8 cellular contexts compared by ENCODE assay signal in genomic region chr18:59898609-59899297, GRCh38. TPM values are rescaled to one million over a fixed set of nuclear protein-coding genes. Genes with fewer than 3 reads are reported as not detected.
DNase-seq lines count a peak whose midpoint lies in the region; ATAC-seq and TF ChIP-seq lines count a peak whose summit lies in the region.

No MANE protein-coding gene starts in this region.

- H3K36me3 ChIP-seq in skeletal muscle tissue (ENCODE audit: control insufficient read depth in 3 of 3, insufficient read depth in 3 of 3, low read length in 3 of 3) = no peaks in the 10 kb centered on the region

- peaks cover 25% of the 10 kb centered on the region for H3K36me3 Mint-ChIP-seq in activated T-cell treated with anti-CD3 and anti-CD28 coated beads, Interleukin-2, amount 50 U/mL, for 4 hours (ENCODE audit: insufficient read depth)

- peak overlapping the region; percentile 95 for H3K4me3 Mint-ChIP-seq in activated T-cell treated with anti-CD3 and anti-CD28 coated beads, Interleukin-2, amount 50 U/mL, for 4 hours

- in situ Hi-C loops in G401 (cut with HindIII; ENCODE audit: low sequenced_read_pairs) = no loop called here

- H3K4me1 Mint-ChIP-seq in activated T-cell treated with anti-CD3 and anti-CD28 coated beads, Interleukin-2, amount 50 U/mL, for 4 hours (ENCODE audit: low read depth) = peaks cover 24% of the 10 kb centered on the region

- peak overlapping the region in 1 of 3 donors; percentile 60 for H3K9ac ChIP-seq in skeletal muscle tissue (ENCODE audit: low read depth in 1 of 3, low read length in 3 of 3)

- peak; percentile 7 to 12 for ATAC-seq in activated T-cell treated with anti-CD3 and anti-CD28 coated beads, Interleukin-2, amount 50 U/mL, for 4 hours

- H3K4me3 ChIP-seq in fibroblast of pulmonary artery (replicated peaks; ENCODE audit: low read depth, low read length) = peak overlapping the region; percentile 78
- H3K4me3 ChIP-seq in skeletal muscle tissue (ENCODE audit: low read length in 3 of 3) = peak overlapping the region; percentile 60 to 70 (median 69)

- peaks cover 3 to 15% (median 15%) of the 10 kb centered on the region in 3 donors for H3K27me3 ChIP-seq in skeletal muscle tissue (ENCODE audit: control insufficient read depth in 3 of 3, insufficient read depth in 3 of 3, low read length in 3 of 3)

- H3K9me3 ChIP-seq in skeletal muscle tissue (ENCODE audit: control insufficient read depth in 3 of 3, low read length in 3 of 3) = no peaks in the 10 kb centered on the region

- H3K27ac ChIP-seq in skeletal muscle tissue (ENCODE audit: low read depth, low read length) (no peak overlapping the region), substantia nigra (ENCODE audit: low read depth, low read length, poor library complexity, severe bottlenecking) (no peak overlapping the region)

- no peak for TF ChIP-seq CTCF in fibroblast of pulmonary artery (IDR thresholded peaks at IDR 0.05; ENCODE audit: low read length, missing control alignments)

- no peak for DNase-seq in activated T-cell treated with anti-CD3 and anti-CD28 coated beads, Interleukin-2, amount 50 U/mL, for 4 hours
- no peak for DNase-seq in activated T-cell treated with anti-CD3 and anti-CD28 coated beads, Interleukin-2, amount 50 U/mL, for 48 hours
- peak; percentile 59 for DNase-seq in RKO (ENCODE audit: low spot score)
- DNase-seq in fibroblast of pulmonary artery (ENCODE audit: low read depth) = no peak
- no peak for DNase-seq in G401 (ENCODE audit: low spot score)
- DNase-seq in NAMALWA (ENCODE audit: low spot score) = no peak
- no peak for DNase-seq in substantia nigra (lab: John Stamatoyannopoulos, UW)

- peaks cover 9 to 13% (median 11%) of the 10 kb centered on the region in 3 donors for H3K4me1 ChIP-seq in skeletal muscle tissue (ENCODE audit: control insufficient read depth in 3 of 3, insufficient read depth in 3 of 3, low read length in 3 of 3)

- no peaks in the 10 kb centered on the region for H3K9me3 Mint-ChIP-seq in activated T-cell treated with anti-CD3 and anti-CD28 coated beads, Interleukin-2, amount 50 U/mL, for 4 hours

- H3K27me3 Mint-ChIP-seq in activated T-cell treated with anti-CD3 and anti-CD28 coated beads, Interleukin-2, amount 50 U/mL, for 4 hours (ENCODE audit: low read depth) = no peaks in the 10 kb centered on the region

RNA-seq across cellular contexts. Expression of gene PMAIP1, which starts 1.0 kb away (rescaled TPM):
- total RNA-seq in activated T-cell treated with anti-CD3 and anti-CD28 coated beads, Interleukin-2, amount 50 U/mL, for 4 hours = 10 to 100 TPM; 68.7 to 93.0 (median 79.7) TPM
- 13.0 TPM for total RNA-seq in skeletal muscle tissue
- 0.27 TPM in 1 of 2 replicates, not detected in the other for total RNA-seq in G401 (2014; rRNA removed; shearing (Covaris generic))

Comparison
In these comparisons a context has a peak if more than half of its experiments do, and no peak if none do; other contexts are left out.
1. RNA of gene PMAIP1, which starts 1.0 kb away (total RNA-seq): 68.7 to 93.0 TPM in activated T-cell treated with anti-CD3 and anti-CD28 coated beads, Interleukin-2, amount 50 U/mL, for 4 hours and 13.0 TPM in skeletal muscle tissue (single experiment); 0.27 TPM in G401; every median in the first group is over 10 times any median in the second.